17 cellular contexts compared by ENCODE assay signal in the genomic region with DNA sequence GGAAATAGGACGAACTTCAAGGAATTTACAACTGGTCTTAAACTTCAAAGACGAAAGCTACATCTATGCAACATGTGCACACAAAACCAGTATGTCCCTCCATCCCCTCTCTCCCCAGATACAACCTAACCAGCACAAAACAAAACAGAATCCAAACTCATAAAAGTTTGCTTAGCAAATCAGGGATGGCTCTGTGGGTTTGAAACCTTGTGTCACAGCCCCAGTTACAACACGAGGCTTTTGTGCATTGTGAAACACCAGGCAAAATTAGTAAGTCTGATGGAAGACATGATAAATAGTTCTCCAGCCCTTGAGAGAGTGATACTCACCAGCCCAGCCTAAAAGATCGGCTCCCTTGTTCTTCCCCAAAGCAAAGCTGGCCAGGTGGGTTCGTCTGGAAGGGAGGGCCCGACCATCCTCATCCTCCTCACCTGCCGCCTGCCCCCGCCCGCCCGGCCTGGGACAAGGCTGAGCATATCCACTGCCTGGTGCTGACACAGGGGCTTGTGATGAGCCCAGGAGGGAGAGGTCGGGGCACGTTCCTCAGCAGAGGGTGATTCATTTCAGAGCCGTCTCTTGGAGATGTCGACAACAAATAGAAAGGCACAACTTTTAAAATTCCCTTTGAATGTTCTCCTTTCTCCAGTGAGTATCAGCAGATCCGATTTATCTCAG.
A peak's percentile ranks its signal among the peaks of the same experiment; 100 is the strongest.
DNase-seq lines count a peak whose midpoint lies in the region; FAIRE-seq and TF ChIP-seq lines count a peak whose summit lies in the region.
"Had no signal": no experiment of that assay in that cellular context is flagged by ENCODE, and none has a peak within 500 bp of the region (broad histone marks: within the 10 kb centered on the region; RNA-seq: fewer than 3 reads in every experiment).

No MANE protein-coding gene starts in this region.

- no peak for TF ChIP-seq CTCF in right atrium auricular region (IDR thresholded peaks at IDR 0.05)

- DNase-seq in GM04504 (ENCODE audit: low read depth) (peak; percentile 95), SIG-M5 (lab: John Stamatoyannopoulos, UW) (peak; percentile 91), fibroblast of gingiva (ENCODE audit: low read depth) (peak; percentile 92), right atrium auricular region (ENCODE audit: low spot score) (no peak), GM19239 (ENCODE audit: insufficient read length, low spot score) (no peak), Ammon's horn (ENCODE audit: low spot score) (no peak), D341Med (ENCODE audit: low spot score) (no peak)
- DNase-seq: activated CD8-positive, alpha-beta memory T cell treated with anti-CD3 and anti-CD28 coated beads, Interleukin-2, amount 10 ng/mL, durations not matched to agents 7 days and 5 days; aorta; Calu3; left cardiac atrium; NCI-H1436 treated with DMSO at 0.1 percent for 48 hours; NK-92 treated with Interleukin-12 subunit alpha and Interleukin-12 subunit beta, amount 100 ng/mL, for 24 hours; stimulated activated CD4-positive, alpha-beta T cell treated with anti-CD3 and anti-CD28 coated beads, Interleukin-4, amount 100 ng/mL, for 24 hours had no signal

- H3K27me3 ChIP-seq in skeletal muscle tissue (ENCODE audit: control insufficient read depth in 3 of 3, insufficient read depth in 3 of 3, low read length in 3 of 3) (peaks cover 4 to 27% (median 14%) of the 10 kb centered on the region in 3 donors), right atrium auricular region (peaks cover 0 to 5% of the 10 kb centered on the region in 2 donors)

- H3K4me1 ChIP-seq in skeletal muscle tissue (ENCODE audit: control insufficient read depth in 3 of 3, insufficient read depth in 3 of 3, low read length in 3 of 3) (no peaks in the 10 kb centered on the region), right atrium auricular region (no peaks in the 10 kb centered on the region)

- H3K27ac ChIP-seq in skeletal muscle tissue (ENCODE audit: low read depth, low read length), result peak overlapping the region; percentile 5
- no peak overlapping the region for H3K27ac ChIP-seq in right atrium auricular region
- H3K27ac ChIP-seq: neutrophil had no signal

- no peak for FAIRE-seq in GM19239 (lab: Jason Lieb, UNC)
- FAIRE-seq: GM12891 had no signal

- H3K9ac ChIP-seq in skeletal muscle tissue (ENCODE audit: low read depth in 1 of 3, low read length in 3 of 3), result no peak overlapping the region

- no peaks in the 10 kb centered on the region for H3K36me3 ChIP-seq in skeletal muscle tissue (ENCODE audit: control insufficient read depth in 3 of 3, insufficient read depth in 3 of 3, low read length in 3 of 3)
- H3K36me3 ChIP-seq in right atrium auricular region, result no peaks in the 10 kb centered on the region
- H3K36me3 ChIP-seq: neutrophil had no signal

- H3K4me3 ChIP-seq in skeletal muscle tissue (ENCODE audit: low read length in 3 of 3) (no peak overlapping the region), right atrium auricular region (no peak overlapping the region)

- H3K9me3 ChIP-seq in skeletal muscle tissue (ENCODE audit: control insufficient read depth in 3 of 3, low read length in 3 of 3), result no peaks in the 10 kb centered on the region
- H3K9me3 ChIP-seq in right atrium auricular region, result no peaks in the 10 kb centered on the region
- H3K9me3 ChIP-seq: neutrophil had no signal

Comparison
In these comparisons a context has a peak if more than half of its experiments do, and no peak if none do; other contexts are left out.
1. DNase-seq: peak in GM04504 (single experiment), SIG-M5 (single experiment) and fibroblast of gingiva (single experiment); none in right atrium auricular region (single experiment), GM19239 (single experiment), Ammon's horn (single experiment) and D341Med (single experiment).